ENCODE assay signal across 23 cellular contexts in the genomic region with DNA sequence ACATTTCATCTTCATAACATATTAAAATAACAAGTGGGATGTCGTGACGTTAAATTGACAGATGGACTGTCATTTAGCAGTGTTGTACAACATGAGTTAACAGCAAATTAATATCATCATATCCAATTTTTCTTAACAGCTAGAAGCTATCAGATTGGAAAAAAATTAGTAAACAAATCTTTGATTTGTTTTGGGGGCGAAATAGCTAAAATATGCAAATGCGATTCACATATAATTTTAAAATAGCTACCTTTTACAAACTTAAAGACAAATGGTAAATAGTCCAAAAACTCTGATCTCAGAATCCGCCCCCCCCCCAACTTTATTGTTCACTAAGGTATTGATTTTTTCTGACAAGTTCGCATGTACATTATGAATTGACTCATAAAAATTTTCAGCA.
"Had no signal": no experiment of that assay in that cellular context is flagged by ENCODE, and none has a peak within 500 bp of the region (broad histone marks: within the 10 kb centered on the region; RNA-seq: fewer than 3 reads in every experiment).

No MANE protein-coding gene starts in this region.

- FAIRE-seq: colon, endometrium, endothelial cell of umbilical vein, frontal cortex had no signal

- DNase-seq: colonic mucosa; cortex of kidney; dermis blood vessel endothelial cell; dorsolateral prefrontal cortex; effector CD4-positive, alpha-beta T cell; effector CD8-positive, alpha-beta T cell; effector memory CD4-positive, alpha-beta T cell; effector memory CD8-positive, alpha-beta T cell; endodermal cell; erythroblast; esophagus squamous epithelium; foreskin fibroblast; foreskin keratinocyte; foreskin melanocyte; gastrocnemius medialis; glutamatergic neuron; head of caudate nucleus; heart left ventricle; heart right ventricle had no signal
